In the genomic region with DNA sequence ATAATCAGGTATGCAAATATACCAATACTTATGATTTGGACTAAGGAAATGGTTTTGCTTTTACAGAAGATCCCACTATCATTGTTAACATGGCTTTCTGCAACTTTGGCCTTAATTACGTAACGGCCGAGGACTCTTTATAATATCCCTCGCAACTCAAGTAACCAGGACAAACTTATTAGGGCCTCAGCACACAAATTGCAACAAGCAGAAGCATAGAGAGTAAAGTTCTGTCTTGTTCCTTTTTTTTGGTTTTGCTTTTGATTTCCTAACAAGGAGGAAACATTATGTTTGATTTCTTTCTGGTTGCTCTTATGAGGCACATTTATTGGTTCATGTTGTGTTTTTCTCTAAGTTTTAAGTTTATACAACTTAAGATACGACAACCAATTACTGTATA, we compare ENCODE assay signal across 19 cellular contexts.
DNase-seq lines count a peak whose midpoint lies in the region; ATAC-seq and TF ChIP-seq lines count a peak whose summit lies in the region.
"Had no signal": no experiment of that assay in that cellular context is flagged by ENCODE, and none has a peak within 500 bp of the region (broad histone marks: within the 10 kb centered on the region; RNA-seq: fewer than 3 reads in every experiment).

No MANE protein-coding gene starts in this region.

- DNase-seq in NB4 (ENCODE audit: low read depth) (peak; percentile 6), medulla oblongata (ENCODE audit: extremely low spot score) (peak; percentile 30), cortex of kidney (lab: John Stamatoyannopoulos, UW) (no peak), GM19238 (ENCODE audit: insufficient read length, low spot score) (no peak), caudate nucleus (lab: John Stamatoyannopoulos, UW) (no peak)
- DNase-seq in stimulated activated CD4-positive, alpha-beta T cell treated with anti-CD3 and anti-CD28 coated beads, Interleukin-2, amount 100 ng/mL, for 48 hours = no peak
- DNase-seq: activated CD4-positive, CD25-positive, alpha-beta regulatory T cell; activated CD8-positive, alpha-beta memory T cell treated with anti-CD3 and anti-CD28 coated beads, Interleukin-2, amount 10 ng/mL, durations not matched to agents 7 days and 5 days; activated gamma-delta T cell; amygdala; DMS 273 treated with DMSO at 0.1 percent for 48 hours; glutamatergic neuron; HFFc6; immature natural killer cell; NCI-H2081 treated with DMSO at 0.1 percent for 48 hours; T-helper 1 cell had no signal

- no peak overlapping the region for H3K27ac ChIP-seq in caudate nucleus (ENCODE audit: low read depth, low read length)
- H3K27ac ChIP-seq: RWPE1 had no signal

- no peak overlapping the region for H3K4me3 ChIP-seq in NB4 (ENCODE audit: low read depth, low read length)

- TF ChIP-seq CTCF in NB4 (IDR thresholded peaks at IDR 0.05; ENCODE audit: low read depth, low read length) = no peak

- ATAC-seq in GM18867 (IDR thresholded peaks at IDR 0.05; ENCODE audit: unreplicated experiment) (peak; percentile 38), GM21737 (IDR thresholded peaks at IDR 0.05; ENCODE audit: unreplicated experiment) (peak; percentile 40)
- ATAC-seq: activated CD8-positive, alpha-beta memory T cell treated with anti-CD3 and anti-CD28 coated beads, Interleukin-2, amount 10 ng/mL, durations not matched to agents 7 days and 5 days had no signal

- no peak for TF ChIP-seq POLR2A in NB4 (IDR thresholded peaks at IDR 0.05; ENCODE audit: extremely low read depth, insufficient read length)

Comparison
In these comparisons a context has a peak if more than half of its experiments do, and no peak if none do; other contexts are left out.
1. DNase-seq: peak in NB4 (single experiment) and medulla oblongata (single experiment); none in cortex of kidney (single experiment), stimulated activated CD4-positive, alpha-beta T cell treated with anti-CD3 and anti-CD28 coated beads, Interleukin-2, amount 100 ng/mL, for 48 hours (0 of 2), GM19238 (single experiment) and caudate nucleus (0 of 61).